ENCODE assay signal across 1 cellular context in genomic region chr7:116863168-116863670, GRCh38.
TF ChIP-seq lines count a peak whose summit lies in the region.

No MANE protein-coding gene starts in this region.

TF ChIP-seq in K562, 482 proteins besides CTCF, POLR2A, EP300 and RAD21 (continued from another document):
- TF ChIP-seq ZBTB40 (IDR thresholded peaks at IDR 0.05) (peak; percentile 19; the same call in 1 of the 2 replicates), ZBTB40 (CRISPR knock-in tag; IDR thresholded peaks at IDR 0.05) (no peak), TAF1 (IDR thresholded peaks at IDR 0.05; ENCODE audit: control insufficient read depth, extremely low read depth, insufficient read depth, low read length, severe bottlenecking) (peak; percentile 12), ZBED1 (IDR thresholded peaks at IDR 0.05) (no peak), FOXJ2 (tag; IDR thresholded peaks at IDR 0.05) (no peak), ZNF699 (CRISPR knock-in tag; IDR thresholded peaks at IDR 0.05; ENCODE audit: insufficient replicate concordance) (no peak), POLR2AphosphoS2 (IDR thresholded peaks at IDR 0.05; ENCODE audit: low read length) (no peak), STAG1 (CRISPR knock-in tag; IDR thresholded peaks at IDR 0.05; ENCODE audit: borderline replicate concordance) (no peak), TEAD4 (IDR thresholded peaks at IDR 0.05; ENCODE audit: low read length) (0 out of 2 replicates have a peak, but pooled peaks have one; percentile 6), TEAD4 (CRISPR knock-in tag; IDR thresholded peaks at IDR 0.05; ENCODE audit: borderline replicate concordance) (no peak), ZNF184 (CRISPR knock-in tag; IDR thresholded peaks at IDR 0.05) (no peak), CREBBP (IDR thresholded peaks at IDR 0.05; ENCODE audit: low read depth, low read length) (no peak), CBX8 (IDR thresholded peaks at IDR 0.05; ENCODE audit: borderline replicate concordance, extremely low read depth, low read depth, low read length, poor library complexity, severe bottlenecking) (no peak)
- TF ChIP-seq, protein P1, sequence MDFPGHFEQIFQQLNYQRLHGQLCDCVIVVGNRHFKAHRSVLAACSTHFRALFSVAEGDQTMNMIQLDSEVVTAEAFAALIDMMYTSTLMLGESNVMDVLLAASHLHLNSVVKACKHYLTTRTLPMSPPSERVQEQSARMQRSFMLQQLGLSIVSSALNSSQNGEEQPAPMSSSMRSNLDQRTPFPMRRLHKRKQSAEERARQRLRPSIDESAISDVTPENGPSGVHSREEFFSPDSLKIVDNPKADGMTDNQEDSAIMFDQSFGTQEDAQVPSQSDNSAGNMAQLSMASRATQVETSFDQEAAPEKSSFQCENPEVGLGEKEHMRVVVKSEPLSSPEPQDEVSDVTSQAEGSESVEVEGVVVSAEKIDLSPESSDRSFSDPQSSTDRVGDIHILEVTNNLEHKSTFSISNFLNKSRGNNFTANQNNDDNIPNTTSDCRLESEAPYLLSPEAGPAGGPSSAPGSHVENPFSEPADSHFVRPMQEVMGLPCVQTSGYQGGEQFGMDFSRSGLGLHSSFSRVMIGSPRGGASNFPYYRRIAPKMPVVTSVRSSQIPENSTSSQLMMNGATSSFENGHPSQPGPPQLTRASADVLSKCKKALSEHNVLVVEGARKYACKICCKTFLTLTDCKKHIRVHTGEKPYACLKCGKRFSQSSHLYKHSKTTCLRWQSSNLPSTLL (IDR thresholded peaks at IDR 0.05) = no peak
- TF ChIP-seq, protein P2, sequence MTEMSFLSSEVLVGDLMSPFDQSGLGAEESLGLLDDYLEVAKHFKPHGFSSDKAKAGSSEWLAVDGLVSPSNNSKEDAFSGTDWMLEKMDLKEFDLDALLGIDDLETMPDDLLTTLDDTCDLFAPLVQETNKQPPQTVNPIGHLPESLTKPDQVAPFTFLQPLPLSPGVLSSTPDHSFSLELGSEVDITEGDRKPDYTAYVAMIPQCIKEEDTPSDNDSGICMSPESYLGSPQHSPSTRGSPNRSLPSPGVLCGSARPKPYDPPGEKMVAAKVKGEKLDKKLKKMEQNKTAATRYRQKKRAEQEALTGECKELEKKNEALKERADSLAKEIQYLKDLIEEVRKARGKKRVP (CRISPR knock-in tag; IDR thresholded peaks at IDR 0.05) = 0 out of 2 replicates have a peak, but pooled peaks have one; percentile 5
- TF ChIP-seq, protein P3, sequence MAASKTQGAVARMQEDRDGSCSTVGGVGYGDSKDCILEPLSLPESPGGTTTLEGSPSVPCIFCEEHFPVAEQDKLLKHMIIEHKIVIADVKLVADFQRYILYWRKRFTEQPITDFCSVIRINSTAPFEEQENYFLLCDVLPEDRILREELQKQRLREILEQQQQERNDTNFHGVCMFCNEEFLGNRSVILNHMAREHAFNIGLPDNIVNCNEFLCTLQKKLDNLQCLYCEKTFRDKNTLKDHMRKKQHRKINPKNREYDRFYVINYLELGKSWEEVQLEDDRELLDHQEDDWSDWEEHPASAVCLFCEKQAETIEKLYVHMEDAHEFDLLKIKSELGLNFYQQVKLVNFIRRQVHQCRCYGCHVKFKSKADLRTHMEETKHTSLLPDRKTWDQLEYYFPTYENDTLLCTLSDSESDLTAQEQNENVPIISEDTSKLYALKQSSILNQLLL (CRISPR knock-in tag; IDR thresholded peaks at IDR 0.05; ENCODE audit: borderline replicate concordance) = no peak
